Comparison of ENCODE assay signal across 7 cellular contexts in the genomic region with DNA sequence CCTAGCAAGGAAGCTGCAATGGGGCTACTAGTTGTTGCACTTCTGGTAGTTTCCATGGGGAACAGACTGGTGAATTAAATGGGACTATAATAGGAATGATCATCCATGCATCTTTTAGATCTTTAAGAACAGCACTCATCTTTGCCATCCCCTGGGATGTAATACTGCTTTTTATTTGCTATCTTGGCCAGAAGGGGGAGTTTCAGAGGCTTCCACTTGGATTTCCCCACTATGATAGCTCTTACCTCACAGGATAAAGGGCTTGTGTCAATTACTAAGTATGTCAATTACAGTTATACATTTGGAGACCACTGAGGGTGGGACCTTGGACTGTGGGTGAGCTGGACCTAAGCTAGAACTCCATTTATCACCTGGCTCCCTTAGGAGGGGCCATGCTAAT.
DNase-seq lines count a peak whose midpoint lies in the region; ATAC-seq, FAIRE-seq and TF ChIP-seq lines count a peak whose summit lies in the region.
"Not testable (repeated sequence)": the region's sequence is repeated elsewhere in the genome, so short reads cannot be mapped to it uniquely, and the experiment has no call there.

No MANE protein-coding gene starts in this region.

- not testable (repeated sequence) for H3K79me2 ChIP-seq in SK-N-SH (ENCODE audit: insufficient read depth); K562 (ENCODE audit: control insufficient read depth, insufficient read depth, low read length)

- not testable (repeated sequence) for H3K9me3 ChIP-seq in SK-N-SH; K562 (replicated peaks; ENCODE audit: control insufficient read depth, insufficient read depth, low read depth, low read length); right lobe of liver

- not testable (repeated sequence) for H4K20me1 ChIP-seq in SK-N-SH (ENCODE audit: insufficient read depth); K562 (replicated peaks; ENCODE audit: control insufficient read depth, insufficient read depth, low read length)

- ATAC-seq in K562: peak; percentile 67
- peak in 1 of 4 donors; percentile 34 for ATAC-seq in right lobe of liver

- not testable (repeated sequence) for H3K4me1 ChIP-seq in SK-N-SH (ENCODE audit: control insufficient read depth in 1 of 2, insufficient read depth in 2 of 2, low read depth in 1 of 2, low read length in 1 of 2); K562 (replicated peaks in 1 of 2; ENCODE audit: control insufficient read depth in 2 of 2, insufficient read depth in 2 of 2, low read length in 2 of 2); right lobe of liver

- in situ Hi-C loops in GM13977 (cut with MboI; ENCODE audit: low pct_unique_long_range_greater_than_20kb, low sequenced_read_pairs, unreplicated experiment); K562 (cut with MboI): not testable (repeated sequence)

- FAIRE-seq in K562 (lab: Jason Lieb, UNC): peak; percentile 72

- not testable (repeated sequence) for H2AFZ ChIP-seq in SK-N-SH (ENCODE audit: low read depth); K562 (ENCODE audit: low read depth, low read length)

- intact Hi-C loops in K562 (cut with micrococcal nuclease); right lobe of liver (cut with DNase I): not testable (repeated sequence)

- peak; percentile 29 for TF ChIP-seq CTCF in C4-2B (conservative IDR thresholded peaks at IDR 0.05)
- TF ChIP-seq CTCF in GM13977 (IDR thresholded peaks at IDR 0.05; ENCODE audit: extremely low read depth, insufficient read depth, missing control alignments): peak; percentile 21
- 0 out of 2 replicates have a peak, but pooled peaks have one; percentile 9 for TF ChIP-seq CTCF in LNCaP clone FGC (IDR thresholded peaks at IDR 0.05; ENCODE audit: control insufficient read depth, extremely low read depth, insufficient read depth)
- TF ChIP-seq CTCF in SK-N-SH (IDR thresholded peaks at IDR 0.05): peak; percentile 48
- peak in 1 of 3 experiments; percentile 12; a peak in 1 of 6 replicates for TF ChIP-seq CTCF in K562 (IDR thresholded peaks at IDR 0.05 in 2 of 3, conservative IDR thresholded peaks at IDR 0.05 in 1 of 3; ENCODE audit: insufficient read depth in 2 of 3, low read depth in 1 of 3, low read length in 3 of 3)
- peak; percentile 20 for TF ChIP-seq CTCF in fibroblast of pulmonary artery (IDR thresholded peaks at IDR 0.05; ENCODE audit: low read length, missing control alignments)
- peak; percentile 6 to 31 (median 22) for TF ChIP-seq CTCF in right lobe of liver (IDR thresholded peaks at IDR 0.05)

- H3K36me3 ChIP-seq in SK-N-SH (replicated peaks in 1 of 2; ENCODE audit: control insufficient read depth in 1 of 2, insufficient read depth in 2 of 2, low read length in 1 of 2); K562 (ENCODE audit: control insufficient read depth, insufficient read depth, low read length); right lobe of liver: not testable (repeated sequence)

- H3K27me3 ChIP-seq in SK-N-SH (ENCODE audit: insufficient read depth); K562 (ENCODE audit: control insufficient read depth in 2 of 2, insufficient read depth in 2 of 2, low read length in 2 of 2); right lobe of liver: not testable (repeated sequence)

- not testable (repeated sequence) for BruUV-seq in K562 (replicated peaks; lab: Mats Ljungman, UMichigan)

- not testable (repeated sequence) for TF ChIP-seq EP300 in SK-N-SH (IDR thresholded peaks at IDR 0.05; ENCODE audit: borderline replicate concordance in 1 of 2, low read depth in 1 of 2, low read length in 1 of 2); K562 (IDR thresholded peaks at IDR 0.05; ENCODE audit: low read length)

- H3K9me1 ChIP-seq in K562 (ENCODE audit: control insufficient read depth, insufficient read depth, low read length): not testable (repeated sequence)

- CTCF ChIA-PET in SK-N-SH (lab: Yijun Ruan, JAX); K562 (lab: Yijun Ruan, JAX; ENCODE audit: low intra/inter-chr PET ratio): not testable (repeated sequence)

- not testable (repeated sequence) for H3K9ac ChIP-seq in SK-N-SH; K562 (ENCODE audit: insufficient read depth in 1 of 2, low read depth in 2 of 2, low read length in 2 of 2)

- TF ChIP-seq RAD21 in SK-N-SH (IDR thresholded peaks at IDR 0.05; ENCODE audit: low read length): not testable (repeated sequence)
- peak in 1 of 2 experiments; percentile 29; a peak in 1 of 4 replicates for TF ChIP-seq RAD21 in K562 (CRISPR knock-in tag; conservative IDR thresholded peaks at IDR 0.05 in 1 of 2, IDR thresholded peaks at IDR 0.05 in 1 of 2)

- not testable (repeated sequence) for H3K4me2 ChIP-seq in SK-N-SH; K562 (ENCODE audit: insufficient read depth, low read length)

- TF ChIP-seq POLR2A in K562 (conservative IDR thresholded peaks at IDR 0.05); right lobe of liver (IDR thresholded peaks at IDR 0.05): not testable (repeated sequence)

- not testable (repeated sequence) for H3F3A ChIP-seq in SK-N-SH (replicated peaks; ENCODE audit: insufficient read depth)

- H3K9me2 ChIP-seq in SK-N-SH: not testable (repeated sequence)

- DNase-seq in GM13977 (ENCODE audit: low spot score); LNCaP clone FGC (ENCODE audit: low read depth); SK-N-SH; K562 (ENCODE audit: extremely low read depth in 1 of 4, low spot score in 3 of 4); right lobe of liver: not testable (repeated sequence)
- peak; percentile 22 for DNase-seq in fibroblast of pulmonary artery (ENCODE audit: low read depth)

- not testable (repeated sequence) for H3K27ac ChIP-seq in C4-2B; SK-N-SH (ENCODE audit: low read depth in 2 of 2, low read length in 1 of 2); K562 (ENCODE audit: extremely low read depth, low read depth, low read length); right lobe of liver

- not testable (repeated sequence) for H3K4me3 ChIP-seq in LNCaP clone FGC (ENCODE audit: low read depth, low read length); SK-N-SH (ENCODE audit: low read depth in 2 of 2, low read length in 1 of 2); K562; fibroblast of pulmonary artery (replicated peaks; ENCODE audit: low read depth, low read length); right lobe of liver

- POLR2A ChIA-PET in SK-N-SH (lab: Yijun Ruan, JAX); K562 (lab: Yijun Ruan, JAX): not testable (repeated sequence)
